8 cellular contexts compared by ENCODE assay signal in the genomic region with DNA sequence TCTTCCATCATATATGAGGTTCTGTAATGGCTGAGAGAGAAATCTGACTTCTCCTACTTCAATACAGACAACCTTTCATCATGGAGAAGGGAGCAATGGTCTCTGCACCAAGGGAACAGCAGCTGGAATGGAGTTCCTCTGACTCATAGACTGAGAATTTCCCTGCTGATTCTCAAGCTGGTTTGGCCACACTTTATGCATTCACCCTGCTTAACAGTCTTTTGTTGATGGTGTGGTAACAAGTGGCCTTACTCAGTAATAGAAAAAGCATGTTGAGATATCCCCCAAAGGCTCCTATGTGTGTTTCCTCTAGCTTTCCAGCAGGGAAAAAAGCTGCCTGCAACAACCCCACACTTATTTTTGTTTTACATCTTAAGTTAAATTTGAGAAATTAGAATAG.
A peak's percentile ranks its signal among the peaks of the same experiment; 100 is the strongest.
DNase-seq lines count a peak whose midpoint lies in the region; ATAC-seq and TF ChIP-seq lines count a peak whose summit lies in the region.

No MANE protein-coding gene starts in this region.

- no peaks in the 10 kb centered on the region for H3K4me1 ChIP-seq in HEK293 (ENCODE audit: control insufficient read depth, insufficient read depth, low read length)
- peaks cover 13% of the 10 kb centered on the region for H3K4me1 ChIP-seq in stomach smooth muscle (ENCODE audit: control insufficient read depth, insufficient read depth, low read length)

- POLR2A ChIA-PET in HEK293 (lab: Yijun Ruan, JAX) = no interaction called here
- POLR2A ChIA-PET in WTC11 (lab: Charles Lee) = no interaction called here

- H3K4me3 ChIP-seq in HEK293 (ENCODE audit: low read depth, low read length) (no peak overlapping the region), stomach smooth muscle (ENCODE audit: low read length in 2 of 2) (no peak overlapping the region)

- CTCF ChIA-PET in HEK293 (lab: Yijun Ruan, JAX) (interaction anchor here (0.6 to 1.1 kb wide), 2 partner anchors 14 to 80 kb away, joined by 3 to 4 read pairs; no protein-coding TSS in a partner anchor), WTC11 (lab: Charles Lee) (interaction anchor here (1.6 to 3.8 kb wide), 3 partner anchors 11 to 207 kb away, joined by 6 to 20 read pairs (median 6); no protein-coding TSS in a partner anchor)

- DNase-seq in WTC11 (ENCODE audit: low spot score) = no peak
- peak; percentile 75 for DNase-seq in hepatic stellate cell (ENCODE audit: low spot score)
- no peak for DNase-seq in NCI-H2227 (lab: John Stamatoyannopoulos, UW; ENCODE audit: unreplicated experiment)
- no peak for DNase-seq in activated effector memory CD4-positive, alpha-beta T cell treated with anti-CD3 and anti-CD28 coated beads, Interleukin-2, amount 50 U/mL, for 16 hours

- no peaks in the 10 kb centered on the region for H3K27me3 ChIP-seq in stomach smooth muscle (ENCODE audit: control insufficient read depth in 1 of 2, insufficient read depth in 2 of 2, low read length in 2 of 2)

- H3K27ac Mint-ChIP-seq in WTC11 = peak overlapping the region; percentile 57

- H3K36me3 Mint-ChIP-seq in WTC11 = no peaks in the 10 kb centered on the region

- peak; percentile 80 for ATAC-seq in WTC11
- no peak for ATAC-seq in HG02642 (IDR thresholded peaks at IDR 0.05; ENCODE audit: poor library complexity, unreplicated experiment)
- ATAC-seq in HG03175 (IDR thresholded peaks at IDR 0.05; ENCODE audit: unreplicated experiment) = no peak

- TF ChIP-seq CTCF in HEK293 (tag by site-specific recombination; IDR thresholded peaks at IDR 0.05) (no peak), WTC11 (IDR thresholded peaks at IDR 0.05) (no peak)

- no peaks in the 10 kb centered on the region for H3K9me3 Mint-ChIP-seq in WTC11

- H3K9me3 ChIP-seq in HEK293 (ENCODE audit: control insufficient read depth, insufficient read depth, low read depth, low read length) (no peaks in the 10 kb centered on the region), stomach smooth muscle (ENCODE audit: control insufficient read depth in 2 of 2, low read length in 2 of 2) (no peaks in the 10 kb centered on the region)

- H3K27ac ChIP-seq in HEK293 (ENCODE audit: extremely low read depth, low read depth, low read length) (no peak overlapping the region), stomach smooth muscle (ENCODE audit: low read length) (peak overlapping the region; percentile 38)

- no peak overlapping the region for H3K4me3 Mint-ChIP-seq in WTC11

- no peaks in the 10 kb centered on the region for H3K36me3 ChIP-seq in HEK293 (ENCODE audit: control insufficient read depth in 2 of 2, insufficient read depth in 1 of 2, low read length in 2 of 2)
- no peaks in the 10 kb centered on the region for H3K36me3 ChIP-seq in stomach smooth muscle (ENCODE audit: control insufficient read depth in 2 of 2, insufficient read depth in 2 of 2, low read length in 2 of 2)

- no peaks in the 10 kb centered on the region for H3K27me3 Mint-ChIP-seq in WTC11 (ENCODE audit: low read depth)

- no peak overlapping the region for H3K9ac ChIP-seq in stomach smooth muscle (ENCODE audit: low read length in 2 of 2)

- H3K4me1 Mint-ChIP-seq in WTC11 = peaks cover 17% of the 10 kb centered on the region

TF ChIP-seq in HEK293, 187 proteins besides CTCF, POLR2A, EP300 and RAD21:
- TF ChIP-seq ZNF660 (tag by site-specific recombination; IDR thresholded peaks at IDR 0.05) (peak; percentile 64), ZEB2 (tag by site-specific recombination; IDR thresholded peaks at IDR 0.05) (no peak), SCRT2 (tag by site-specific recombination; IDR thresholded peaks at IDR 0.05) (peak; percentile 77)
- TF ChIP-seq, protein P1, sequence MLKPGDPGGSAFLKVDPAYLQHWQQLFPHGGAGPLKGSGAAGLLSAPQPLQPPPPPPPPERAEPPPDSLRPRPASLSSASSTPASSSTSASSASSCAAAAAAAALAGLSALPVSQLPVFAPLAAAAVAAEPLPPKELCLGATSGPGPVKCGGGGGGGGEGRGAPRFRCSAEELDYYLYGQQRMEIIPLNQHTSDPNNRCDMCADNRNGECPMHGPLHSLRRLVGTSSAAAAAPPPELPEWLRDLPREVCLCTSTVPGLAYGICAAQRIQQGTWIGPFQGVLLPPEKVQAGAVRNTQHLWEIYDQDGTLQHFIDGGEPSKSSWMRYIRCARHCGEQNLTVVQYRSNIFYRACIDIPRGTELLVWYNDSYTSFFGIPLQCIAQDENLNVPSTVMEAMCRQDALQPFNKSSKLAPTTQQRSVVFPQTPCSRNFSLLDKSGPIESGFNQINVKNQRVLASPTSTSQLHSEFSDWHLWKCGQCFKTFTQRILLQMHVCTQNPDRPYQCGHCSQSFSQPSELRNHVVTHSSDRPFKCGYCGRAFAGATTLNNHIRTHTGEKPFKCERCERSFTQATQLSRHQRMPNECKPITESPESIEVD (tag by site-specific recombination; IDR thresholded peaks at IDR 0.05) = no peak
TF ChIP-seq in HEK293: peak in this region for 2.

TF ChIP-seq in WTC11, 78 proteins besides CTCF, POLR2A, EP300 and RAD21 (continues in another document):
- TF ChIP-seq, protein P2, sequence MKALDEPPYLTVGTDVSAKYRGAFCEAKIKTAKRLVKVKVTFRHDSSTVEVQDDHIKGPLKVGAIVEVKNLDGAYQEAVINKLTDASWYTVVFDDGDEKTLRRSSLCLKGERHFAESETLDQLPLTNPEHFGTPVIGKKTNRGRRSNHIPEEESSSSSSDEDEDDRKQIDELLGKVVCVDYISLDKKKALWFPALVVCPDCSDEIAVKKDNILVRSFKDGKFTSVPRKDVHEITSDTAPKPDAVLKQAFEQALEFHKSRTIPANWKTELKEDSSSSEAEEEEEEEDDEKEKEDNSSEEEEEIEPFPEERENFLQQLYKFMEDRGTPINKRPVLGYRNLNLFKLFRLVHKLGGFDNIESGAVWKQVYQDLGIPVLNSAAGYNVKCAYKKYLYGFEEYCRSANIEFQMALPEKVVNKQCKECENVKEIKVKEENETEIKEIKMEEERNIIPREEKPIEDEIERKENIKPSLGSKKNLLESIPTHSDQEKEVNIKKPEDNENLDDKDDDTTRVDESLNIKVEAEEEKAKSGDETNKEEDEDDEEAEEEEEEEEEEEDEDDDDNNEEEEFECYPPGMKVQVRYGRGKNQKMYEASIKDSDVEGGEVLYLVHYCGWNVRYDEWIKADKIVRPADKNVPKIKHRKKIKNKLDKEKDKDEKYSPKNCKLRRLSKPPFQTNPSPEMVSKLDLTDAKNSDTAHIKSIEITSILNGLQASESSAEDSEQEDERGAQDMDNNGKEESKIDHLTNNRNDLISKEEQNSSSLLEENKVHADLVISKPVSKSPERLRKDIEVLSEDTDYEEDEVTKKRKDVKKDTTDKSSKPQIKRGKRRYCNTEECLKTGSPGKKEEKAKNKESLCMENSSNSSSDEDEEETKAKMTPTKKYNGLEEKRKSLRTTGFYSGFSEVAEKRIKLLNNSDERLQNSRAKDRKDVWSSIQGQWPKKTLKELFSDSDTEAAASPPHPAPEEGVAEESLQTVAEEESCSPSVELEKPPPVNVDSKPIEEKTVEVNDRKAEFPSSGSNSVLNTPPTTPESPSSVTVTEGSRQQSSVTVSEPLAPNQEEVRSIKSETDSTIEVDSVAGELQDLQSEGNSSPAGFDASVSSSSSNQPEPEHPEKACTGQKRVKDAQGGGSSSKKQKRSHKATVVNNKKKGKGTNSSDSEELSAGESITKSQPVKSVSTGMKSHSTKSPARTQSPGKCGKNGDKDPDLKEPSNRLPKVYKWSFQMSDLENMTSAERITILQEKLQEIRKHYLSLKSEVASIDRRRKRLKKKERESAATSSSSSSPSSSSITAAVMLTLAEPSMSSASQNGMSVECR (CRISPR knock-in tag; IDR thresholded peaks at IDR 0.05; ENCODE audit: borderline replicate concordance) = no peak
- TF ChIP-seq ATF1 (CRISPR knock-in tag; IDR thresholded peaks at IDR 0.05) (no peak), ZNF317 (CRISPR knock-in tag; IDR thresholded peaks at IDR 0.05; ENCODE audit: borderline replicate concordance, low read depth) (no peak), OVOL2 (CRISPR knock-in tag; IDR thresholded peaks at IDR 0.05; ENCODE audit: borderline replicate concordance) (no peak), STAT6 (CRISPR knock-in tag; conservative IDR thresholded peaks at IDR 0.05; ENCODE audit: low read depth) (no peak), AR (CRISPR knock-in tag; IDR thresholded peaks at IDR 0.05) (no peak)
